In the genomic region with DNA sequence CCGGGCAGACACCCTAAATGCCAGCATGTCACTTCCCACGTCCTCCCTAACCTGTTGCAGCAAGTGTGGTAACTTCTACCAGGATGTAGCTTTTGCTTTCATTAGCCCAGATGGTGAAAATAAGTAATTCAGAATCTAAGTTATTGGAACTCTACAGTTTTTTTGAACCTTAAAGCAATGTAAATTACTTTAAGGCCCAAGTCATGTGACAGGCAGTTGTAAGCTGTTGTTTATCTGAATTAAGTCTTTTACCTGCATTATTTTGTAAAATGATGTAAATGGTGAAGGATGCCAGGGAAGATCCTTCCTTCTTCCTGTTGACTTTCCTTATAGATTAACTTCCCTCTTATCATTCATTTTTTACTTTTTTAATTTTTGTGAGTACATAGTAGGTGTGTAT, we compare ENCODE assay signal across 21 cellular contexts.
A peak's percentile ranks its signal among the peaks of the same experiment; 100 is the strongest.
DNase-seq lines count a peak whose midpoint lies in the region; ATAC-seq, FAIRE-seq and TF ChIP-seq lines count a peak whose summit lies in the region.
"Had no signal": no experiment of that assay in that cellular context is flagged by ENCODE, and none has a peak within 500 bp of the region (broad histone marks: within the 10 kb centered on the region; RNA-seq: fewer than 3 reads in every experiment).

No MANE protein-coding gene starts in this region.

- CTCF ChIA-PET in mammary epithelial cell (lab: Charles Lee; ENCODE audit: low non-redundant PET) = interaction anchor here (0.5 kb wide), 1 partner anchor 151 kb away, joined by 4 read pairs; no protein-coding TSS in a partner anchor
- CTCF ChIA-PET in MCF 10A (lab: Yijun Ruan, JAX) = no interaction called here
- CTCF ChIA-PET in H1 (lab: Charles Lee; ENCODE audit: partially characterized antibody) = interaction anchor here (2.4 kb wide), 1 partner anchor 32 kb away, joined by 9 read pairs; no protein-coding TSS in a partner anchor

- DNase-seq in mammary epithelial cell (no peak), MCF 10A (ENCODE audit: unreplicated experiment) (no peak), H1 (ENCODE audit: low read depth in 1 of 2, low spot score in 2 of 2) (no peak), osteoblast (ENCODE audit: insufficient read length, low spot score, missing footprints) (peak; percentile 57)
- DNase-seq in activated effector memory CD4-positive, alpha-beta T cell treated with Interleukin-2 at 50 U/mL for 16 hours = no peak
- DNase-seq: BE2C; CD4-positive, alpha-beta T cell; CD8-positive, alpha-beta memory T cell; DMS 273 treated with DMSO at 0.1 percent for 48 hours; DMS79; GOT3; H7; HCEC 1CT had no signal

- H3K4ac ChIP-seq in H1 (replicated peaks; ENCODE audit: insufficient read length, low read depth, low read length) = no peak overlapping the region

- H3K14ac ChIP-seq in H1 (ENCODE audit: insufficient read length) = no peak overlapping the region

- TF ChIP-seq RAD21 in H1 (IDR thresholded peaks at IDR 0.05 in 1 of 2, conservative IDR thresholded peaks at IDR 0.05 in 1 of 2; ENCODE audit: low read depth in 2 of 2, low read length in 2 of 2) = no peak

- H3K4me2 ChIP-seq in mammary epithelial cell (ENCODE audit: insufficient read depth, low read depth, low read length) = no peak overlapping the region
- no peak overlapping the region for H3K4me2 ChIP-seq in H1 (ENCODE audit: insufficient read depth in 1 of 2, low read depth in 2 of 2, low read length in 2 of 2)
- no peak overlapping the region for H3K4me2 ChIP-seq in osteoblast (ENCODE audit: insufficient read depth, low read length)
- H3K4me2 ChIP-seq: BLaER1 treated with 17β-estradiol and CSF1 and Interleukin-3, amounts not matched to agents 10 nM and 100 nM had no signal

- no peak for TF ChIP-seq EP300 in H1 (IDR thresholded peaks at IDR 0.05; ENCODE audit: borderline replicate concordance in 1 of 2, low read depth in 2 of 2, low read length in 2 of 2)

- H4K20me1 ChIP-seq in mammary epithelial cell (ENCODE audit: insufficient read depth, low read length) (no peaks in the 10 kb centered on the region), H1 (replicated peaks in 1 of 2; ENCODE audit: control insufficient read depth in 1 of 2, insufficient read depth in 2 of 2, low read length in 2 of 2) (no peaks in the 10 kb centered on the region), osteoblast (ENCODE audit: insufficient read depth, low read length) (no peaks in the 10 kb centered on the region)
- H4K20me1 ChIP-seq: BLaER1 treated with 17β-estradiol and CSF1 and Interleukin-3, amounts not matched to agents 10 nM and 100 nM had no signal

- no peaks in the 10 kb centered on the region for H3K4me1 Mint-ChIP-seq in MCF 10A (ENCODE audit: insufficient read depth, unreplicated experiment)
- H3K4me1 Mint-ChIP-seq: CD14-positive monocyte; CD8-positive, alpha-beta memory T cell had no signal

- 42% methylated on average over 2 of the region's 2 CpGs for WGBS in mammary epithelial cell (ENCODE audit: low coverage, missing lambda C conversion rate)
- 80% methylated on average over 2 of the region's 2 CpGs; no CpG with 5 or more reads in 1 of the 2 experiments for WGBS in H1 (ENCODE audit: extremely low coverage in 1 of 2, insufficient coverage in 1 of 2, insufficient read length in 1 of 2, insufficient replicate concordance in 2 of 2, low coverage in 1 of 2, low lambda C conversion rate in 2 of 2, missing lambda C conversion rate in 1 of 2), 2 experiments

- H3K9me3 ChIP-seq in mammary epithelial cell (replicated peaks; ENCODE audit: insufficient read depth, low read length) (no peaks in the 10 kb centered on the region), H1 (ENCODE audit: insufficient read depth in 2 of 2, low read depth in 1 of 2, low read length in 1 of 2) (no peaks in the 10 kb centered on the region), osteoblast (ENCODE audit: low read depth, low read length) (no peaks in the 10 kb centered on the region)

- H2BK20ac ChIP-seq in H1 (ENCODE audit: low read length) = no peak overlapping the region

- H3K79me2 ChIP-seq in mammary epithelial cell (ENCODE audit: insufficient read depth, low read length) (no peaks in the 10 kb centered on the region), H1 (ENCODE audit: control insufficient read depth in 1 of 2, insufficient read depth in 2 of 2, low read length in 2 of 2) (no peaks in the 10 kb centered on the region), osteoblast (ENCODE audit: insufficient read depth, low read length) (no peaks in the 10 kb centered on the region)

- intact Hi-C loops in mammary epithelial cell (cut with micrococcal nuclease) (no loop called here), MCF 10A (cut with micrococcal nuclease) (no loop called here)

- no peak overlapping the region for H3K18ac ChIP-seq in H1 (ENCODE audit: extremely low read depth, low read length)

- no peak overlapping the region for H2BK5ac ChIP-seq in H1 (ENCODE audit: low read depth, low read length)

- H3K27ac ChIP-seq in mammary epithelial cell (ENCODE audit: insufficient read depth, low read depth, low read length) (no peak overlapping the region), H1 (ENCODE audit: low read depth, low read length) (no peak overlapping the region), osteoblast (ENCODE audit: low read depth, low read length) (no peak overlapping the region)
- H3K27ac ChIP-seq: 22Rv1; BLaER1 treated with 17β-estradiol and CSF1 and Interleukin-3, amounts not matched to agents 10 nM and 100 nM had no signal

- H4K5ac ChIP-seq in H1 (ENCODE audit: insufficient read length, low read depth, low read length) = no peak overlapping the region

- H3K4me3 Mint-ChIP-seq in MCF 10A (ENCODE audit: unreplicated experiment) = no peak overlapping the region
- H3K4me3 Mint-ChIP-seq: CD14-positive monocyte; CD4-positive, alpha-beta T cell; CD8-positive, alpha-beta memory T cell had no signal

- H3K36me3 ChIP-seq in mammary epithelial cell (ENCODE audit: insufficient read depth, low read length) (no peaks in the 10 kb centered on the region), H1 (ENCODE audit: control insufficient read depth in 2 of 4, insufficient read depth in 4 of 4, low read length in 3 of 4) (peaks cover 0 to 3% (median 0%) of the 10 kb centered on the region in 4 experiments; a peak in 1 of 8 replicates), osteoblast (ENCODE audit: insufficient read depth, low read length) (no peaks in the 10 kb centered on the region)
- H3K36me3 ChIP-seq: BE2C; BLaER1 treated with 17β-estradiol and CSF1 and Interleukin-3, amounts not matched to agents 10 nM and 100 nM had no signal

- POLR2A ChIA-PET in MCF 10A (lab: Yijun Ruan, JAX) (no interaction called here), H1 (lab: Charles Lee; ENCODE audit: partially characterized antibody) (no interaction called here)

- no peak overlapping the region for H3K56ac ChIP-seq in H1 (replicated peaks; ENCODE audit: insufficient read length, low read depth, low read length)

- H2BK15ac ChIP-seq in H1 (ENCODE audit: low read length) = no peak overlapping the region

- BruUV-seq in mammary epithelial cell (replicated peaks; lab: Mats Ljungman, UMichigan) (no TSS peak), MCF 10A (replicated peaks; lab: Mats Ljungman, UMichigan) (no TSS peak)

- H3K36me3 Mint-ChIP-seq in MCF 10A (ENCODE audit: insufficient read depth, unreplicated experiment) = no peaks in the 10 kb centered on the region
- H3K36me3 Mint-ChIP-seq: CD14-positive monocyte; CD8-positive, alpha-beta memory T cell had no signal

- H2AK5ac ChIP-seq in H1 (ENCODE audit: low read depth, low read length) = no peak overlapping the region

- no peak overlapping the region for H3K4me3 ChIP-seq in mammary epithelial cell (replicated peaks in 1 of 3; ENCODE audit: insufficient read depth in 1 of 3, low read depth in 2 of 3, low read length in 3 of 3)
- H3K4me3 ChIP-seq in H1 (ENCODE audit: extremely low read depth in 1 of 4, insufficient read depth in 2 of 4, low read depth in 3 of 4, low read length in 4 of 4) = no peak overlapping the region
- H3K4me3 ChIP-seq in osteoblast (ENCODE audit: insufficient read depth, low read length) = no peak overlapping the region
- H3K4me3 ChIP-seq: BLaER1 treated with 17β-estradiol and CSF1 and Interleukin-3, amounts not matched to agents 10 nM and 100 nM had no signal

- H3K9me3 Mint-ChIP-seq in MCF 10A (ENCODE audit: unreplicated experiment) = peaks cover 8% of the 10 kb centered on the region

- H3K9ac ChIP-seq in mammary epithelial cell (ENCODE audit: insufficient read depth, low read length) (no peak overlapping the region), H1 (replicated peaks in 1 of 4; ENCODE audit: extremely low read depth in 1 of 4, low read depth in 3 of 4, low read length in 3 of 4) (no peak overlapping the region)
- H3K9ac ChIP-seq: BLaER1 treated with 17β-estradiol and CSF1 and Interleukin-3, amounts not matched to agents 10 nM and 100 nM had no signal

- no peak for TF ChIP-seq POLR2A in H1 (IDR thresholded peaks at IDR 0.05; ENCODE audit: control extremely low read depth in 1 of 2, low read depth in 2 of 2, low read length in 2 of 2)

- no peak overlapping the region for H3K23ac ChIP-seq in H1 (ENCODE audit: insufficient read length)

- H3K27me3 Mint-ChIP-seq in MCF 10A (ENCODE audit: insufficient read depth, unreplicated experiment) = no peaks in the 10 kb centered on the region
- H3K27me3 Mint-ChIP-seq: CD4-positive, alpha-beta T cell; CD8-positive, alpha-beta memory T cell had no signal

- in situ Hi-C loops in mammary epithelial cell (cut with MboI; ENCODE audit: low sequenced_read_pairs in 2 of 2) = loop anchor here in 1 of 2 donors (10.0 kb wide), 1 partner anchor 329 kb away; no protein-coding TSS in a partner anchor

- H2AFZ ChIP-seq in mammary epithelial cell (ENCODE audit: low read depth, low read length) = peak overlapping the region; percentile 63
- peak overlapping the region; percentile 13; the same call in 1 of the 2 replicates for H2AFZ ChIP-seq in H1 (ENCODE audit: low read length)
- no peak overlapping the region for H2AFZ ChIP-seq in osteoblast (ENCODE audit: low read length)

- H2BK120ac ChIP-seq in H1 (replicated peaks; ENCODE audit: low read depth, low read length) = no peak overlapping the region

- FAIRE-seq in H1 (lab: Jason Lieb, UNC) = no peak
- FAIRE-seq: A204.1, D721Med, GM12892, GM19239 had no signal

- TF ChIP-seq CTCF in mammary epithelial cell (conservative IDR thresholded peaks at IDR 0.05 in 1 of 2, IDR thresholded peaks at IDR 0.05 in 1 of 2; ENCODE audit: extremely low read depth in 1 of 2, insufficient read depth in 1 of 2, low read depth in 1 of 2, low read length in 2 of 2) (no peak), MCF 10A (IDR thresholded peaks at IDR 0.05; ENCODE audit: unreplicated experiment) (no peak), H1 (IDR thresholded peaks at IDR 0.05; ENCODE audit: control extremely low read depth in 1 of 3, insufficient read depth in 1 of 3, low read depth in 1 of 3, low read length in 3 of 3) (no peak), osteoblast (IDR thresholded peaks at IDR 0.05; ENCODE audit: extremely low read depth, low read depth, low read length) (no peak)

- H3K27me3 ChIP-seq in mammary epithelial cell (ENCODE audit: insufficient read depth, low read length) (no peaks in the 10 kb centered on the region), H1 (replicated peaks in 1 of 4; ENCODE audit: control insufficient read depth in 3 of 4, extremely low read depth in 1 of 4, insufficient read depth in 3 of 4, low read length in 3 of 4) (no peaks in the 10 kb centered on the region), osteoblast (ENCODE audit: insufficient read depth, low read length) (no peaks in the 10 kb centered on the region)
- H3K27me3 ChIP-seq: BE2C; BLaER1 treated with 17β-estradiol and CSF1 and Interleukin-3, amounts not matched to agents 10 nM and 100 nM had no signal

- H3K79me1 ChIP-seq in H1 (ENCODE audit: low read depth, low read length) = no peaks in the 10 kb centered on the region

- H3K23me2 ChIP-seq in H1 (ENCODE audit: low read depth, low read length) = no peaks in the 10 kb centered on the region

- dilution Hi-C loops in mammary epithelial cell (cut with HindIII; ENCODE audit: low sequenced_read_pairs) = no loop called here

- no peak overlapping the region for H4K8ac ChIP-seq in H1 (ENCODE audit: extremely low read depth, insufficient read depth, low read length)

- H3K4me1 ChIP-seq in mammary epithelial cell (ENCODE audit: insufficient read depth, low read length) = no peaks in the 10 kb centered on the region
- H3K4me1 ChIP-seq in H1 (replicated peaks in 1 of 4; ENCODE audit: control insufficient read depth in 3 of 4, insufficient read depth in 4 of 4, low read length in 3 of 4) = peaks cover 0 to 3% (median 0%) of the 10 kb centered on the region in 4 experiments; a peak in 1 of 7 replicates
- H3K4me1 ChIP-seq in osteoblast (ENCODE audit: insufficient read depth, low read length) = no peaks in the 10 kb centered on the region
- H3K4me1 ChIP-seq: BE2C; BLaER1 treated with 17β-estradiol and CSF1 and Interleukin-3, amounts not matched to agents 10 nM and 100 nM had no signal

- no peak overlapping the region for H3K27ac Mint-ChIP-seq in MCF 10A (ENCODE audit: low read depth, unreplicated experiment)
- H3K27ac Mint-ChIP-seq: CD14-positive monocyte; CD4-positive, alpha-beta T cell; CD8-positive, alpha-beta memory T cell had no signal

- H4K91ac ChIP-seq in H1 (replicated peaks; ENCODE audit: insufficient read length, low read length) = no peak overlapping the region

- no peak for ATAC-seq in GM18867 (IDR thresholded peaks at IDR 0.05; ENCODE audit: unreplicated experiment)

- no peak overlapping the region for H2BK12ac ChIP-seq in H1 (ENCODE audit: low read depth, low read length)
